Comparison of ENCODE assay signal across 21 cellular contexts in genomic region chr13:43238341-43239083, GRCh38.
"Had no signal": no experiment of that assay in that cellular context is flagged by ENCODE, and none has a peak within 500 bp of the region (broad histone marks: within the 10 kb centered on the region; RNA-seq: fewer than 3 reads in every experiment).

No MANE protein-coding gene starts in this region.

- H3K27me3 ChIP-seq: adrenal gland, esophagus squamous epithelium, neutrophil, right lobe of liver, upper lobe of right lung had no signal

- H2AFZ ChIP-seq: parathyroid adenoma had no signal

- H3K36me3 ChIP-seq: adrenal gland, esophagus squamous epithelium, lower lobe of right lung, neutrophil, right lobe of liver, upper lobe of right lung, WERI-Rb-1 had no signal

- DNase-seq: activated CD4-positive, alpha-beta T cell treated with anti-CD3 and anti-CD28 coated beads for 1 hour; activated gamma-delta T cell treated with Interleukin-2 at 50 U/mL for 16 hours; adrenal gland; effector CD8-positive, alpha-beta T cell; esophagus squamous epithelium; hypothalamus; islet precursor cell; left colon; lower lobe of right lung; right lobe of liver; small intestine; stimulated activated CD4-positive, alpha-beta T cell treated with anti-CD3 and anti-CD28 coated beads, Interleukin-15, amount 100 ng/mL, for 24 hours; stimulated activated CD4-positive, alpha-beta T cell treated with anti-CD3 and anti-CD28 coated beads, Interleukin-2, amount 100 ng/mL, for 48 hours; upper lobe of right lung; WERI-Rb-1 had no signal

- H3K9me3 Mint-ChIP-seq: activated naive CD4-positive, alpha-beta T cell treated with anti-CD3 and anti-CD28 coated beads, Interleukin-2, amount 50 U/mL, for 72 hours; activated T-helper 1 cell treated with anti-CD3 and anti-CD28 coated beads, Interleukin-12 subunit alpha, Interleukin-12 subunit beta, Interleukin-2, Interleukin-4 antibody, amounts not matched to agents 30 ng/mL and 10 ng/mL and 1 ng/mL, durations not matched to agents 14 hours and 24 hours and 36 hours; dendritic cell treated with granulocyte-macrophage colony-stimulating factor and Interleukin-4, amounts not matched to agents 40 ng/mL and 50 ng/mL, for 4 days had no signal

- H3K79me2 ChIP-seq: parathyroid adenoma had no signal

- H3K4me1 ChIP-seq: adrenal gland, esophagus squamous epithelium, lower lobe of right lung, parathyroid adenoma, right lobe of liver, upper lobe of right lung had no signal

- H3K4me3 ChIP-seq: adrenal gland, esophagus squamous epithelium, lower lobe of right lung, right lobe of liver, upper lobe of right lung had no signal

- H3K9ac ChIP-seq: parathyroid adenoma had no signal

- H3K9me3 ChIP-seq: adrenal gland, esophagus squamous epithelium, lower lobe of right lung, neutrophil, right lobe of liver, upper lobe of right lung had no signal

- H3K36me3 Mint-ChIP-seq: activated naive CD4-positive, alpha-beta T cell treated with anti-CD3 and anti-CD28 coated beads, Interleukin-2, amount 50 U/mL, for 72 hours; natural killer cell treated with Interleukin-12 subunit alpha and Interleukin-12 subunit beta and Interleukin-15 and Interleukin-18, amount 100 ng/mL, for 72 hours had no signal

- ATAC-seq: activated naive CD4-positive, alpha-beta T cell treated with anti-CD3 and anti-CD28 coated beads, Interleukin-2, amount 50 U/mL, for 72 hours; left colon; lower lobe of right lung; right lobe of liver; upper lobe of right lung had no signal

- H3K27ac ChIP-seq: adrenal gland, esophagus squamous epithelium, lower lobe of right lung, neutrophil, parathyroid adenoma, right lobe of liver, upper lobe of right lung, WERI-Rb-1 had no signal

- H3K4me3 Mint-ChIP-seq: activated T-helper 1 cell treated with anti-CD3 and anti-CD28 coated beads, Interleukin-12 subunit alpha, Interleukin-12 subunit beta, Interleukin-2, Interleukin-4 antibody, amounts not matched to agents 30 ng/mL and 10 ng/mL and 1 ng/mL, durations not matched to agents 14 hours and 24 hours and 36 hours; dendritic cell treated with granulocyte-macrophage colony-stimulating factor and Interleukin-4, amounts not matched to agents 40 ng/mL and 50 ng/mL, for 4 days; natural killer cell treated with Interleukin-12 subunit alpha and Interleukin-12 subunit beta and Interleukin-15 and Interleukin-18, amount 100 ng/mL, for 72 hours had no signal

- H3K27ac Mint-ChIP-seq: activated T-helper 1 cell treated with anti-CD3 and anti-CD28 coated beads, Interleukin-12 subunit alpha, Interleukin-12 subunit beta, Interleukin-2, Interleukin-4 antibody, amounts not matched to agents 30 ng/mL and 10 ng/mL and 1 ng/mL, durations not matched to agents 14 hours and 24 hours and 36 hours; dendritic cell treated with granulocyte-macrophage colony-stimulating factor and Interleukin-4, amounts not matched to agents 40 ng/mL and 50 ng/mL, for 4 days; natural killer cell treated with Interleukin-12 subunit alpha and Interleukin-12 subunit beta and Interleukin-15 and Interleukin-18, amount 100 ng/mL, for 72 hours had no signal
